ENCODE assay signal across 1 cellular context in the genomic region with DNA sequence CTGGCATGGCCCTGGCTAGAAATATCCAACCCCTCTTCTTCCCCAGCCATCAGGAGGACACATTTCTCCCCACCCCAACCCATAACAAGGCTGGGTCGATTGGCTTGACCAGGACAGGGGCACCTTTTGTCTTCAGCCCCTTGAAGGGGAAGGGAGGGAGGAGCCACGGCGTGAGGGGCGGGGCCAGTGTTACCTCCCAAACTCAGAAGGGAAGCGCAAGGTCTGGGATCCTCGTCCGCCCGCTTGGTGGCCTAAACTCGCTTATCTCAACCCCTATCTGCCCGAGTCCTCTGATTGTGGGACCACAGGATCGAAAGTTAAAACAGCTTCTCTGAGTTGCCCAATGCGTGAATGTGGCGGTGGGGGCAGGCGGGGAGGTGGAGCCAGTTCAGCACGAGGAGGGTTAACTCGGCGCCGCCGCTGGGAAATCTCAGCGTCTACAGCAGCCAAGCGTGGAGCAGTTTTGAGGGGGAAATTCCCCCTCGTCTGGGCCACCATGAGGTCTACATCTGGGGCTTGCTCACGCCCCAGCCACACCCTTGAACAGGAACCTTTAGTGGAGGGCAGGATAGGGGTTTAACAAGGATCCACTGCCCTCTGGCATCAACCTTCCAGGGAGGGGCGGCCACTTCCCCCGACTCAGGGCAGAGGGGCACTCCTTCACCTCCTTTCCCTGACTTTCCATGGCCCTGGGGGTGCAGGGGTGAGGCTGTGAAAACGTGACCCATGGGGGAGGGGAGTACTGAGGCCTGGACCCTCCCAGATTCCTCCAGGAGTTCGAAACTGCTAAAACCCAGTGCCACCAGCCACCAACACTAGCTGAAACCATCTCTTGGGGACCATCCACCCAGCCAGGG.
A peak's percentile ranks its signal among the peaks of the same experiment; 100 is the strongest.
TF ChIP-seq lines count a peak whose summit lies in the region.

No MANE protein-coding gene starts in this region.

TF ChIP-seq in HepG2, 621 proteins besides CTCF, POLR2A, EP300 and RAD21 (continues in another document):
- TF ChIP-seq ZNF678 (CRISPR knock-in tag; IDR thresholded peaks at IDR 0.05) (no peak), POLR2AphosphoS5 (IDR thresholded peaks at IDR 0.05; ENCODE audit: low read depth, low read length) (peak; percentile 58), MAF1 (CRISPR knock-in tag; IDR thresholded peaks at IDR 0.05; ENCODE audit: borderline replicate concordance) (no peak), REXO4 (CRISPR knock-in tag; IDR thresholded peaks at IDR 0.05; ENCODE audit: borderline replicate concordance) (no peak), SP4 (CRISPR knock-in tag; IDR thresholded peaks at IDR 0.05) (peak; percentile 25; the same call in 1 of the 2 replicates), MATR3 (CRISPR knock-in tag; IDR thresholded peaks at IDR 0.05) (no peak), SALL1 (CRISPR knock-in tag; IDR thresholded peaks at IDR 0.05) (peak; percentile 45), ZNF598 (CRISPR knock-in tag; IDR thresholded peaks at IDR 0.05; ENCODE audit: borderline replicate concordance) (no peak), TGIF2 (CRISPR knock-in tag; IDR thresholded peaks at IDR 0.05) (0 out of 2 replicates have a peak, but pooled peaks have one; percentile 40), ZNF30 (CRISPR knock-in tag; IDR thresholded peaks at IDR 0.05) (peak; percentile 45; the same call in 1 of the 2 replicates), NCOA1 (CRISPR knock-in tag; IDR thresholded peaks at IDR 0.05) (no peak), MTA3 (CRISPR knock-in tag; IDR thresholded peaks at IDR 0.05) (no peak), GABPB1 (CRISPR knock-in tag; IDR thresholded peaks at IDR 0.05) (peak; percentile 38; the same call in 1 of the 2 replicates), HOXA3 (CRISPR knock-in tag; IDR thresholded peaks at IDR 0.05) (peak; percentile 8; the same call in 1 of the 2 replicates), KDM5B (CRISPR knock-in tag; IDR thresholded peaks at IDR 0.05; ENCODE audit: borderline replicate concordance) (peak; percentile 45; the same call in 1 of the 2 replicates), RERE (CRISPR knock-in tag; IDR thresholded peaks at IDR 0.05; ENCODE audit: low read depth) (no peak), RFXANK (CRISPR knock-in tag; IDR thresholded peaks at IDR 0.05) (no peak), MYC (CRISPR knock-in tag; IDR thresholded peaks at IDR 0.05; ENCODE audit: borderline replicate concordance) (peak; percentile 76), TAF1 (CRISPR knock-in tag; IDR thresholded peaks at IDR 0.05) (peak; percentile 45; the same call in 1 of the 2 replicates), ZC3H13 (CRISPR knock-in tag; IDR thresholded peaks at IDR 0.05) (0 out of 2 replicates have a peak, but pooled peaks have one; percentile 10), ZNF136 (CRISPR knock-in tag; IDR thresholded peaks at IDR 0.05; ENCODE audit: low read depth) (0 out of 2 replicates have a peak, but pooled peaks have one; percentile 12), HIVEP1 (CRISPR knock-in tag; IDR thresholded peaks at IDR 0.05) (no peak), SYNCRIP (IDR thresholded peaks at IDR 0.05; ENCODE audit: insufficient read depth, low read depth, low read length) (no peak), LCORL (IDR thresholded peaks at IDR 0.05) (no peak), LCORL (CRISPR knock-in tag; IDR thresholded peaks at IDR 0.05) (peak; percentile 72), ZSCAN20 (CRISPR knock-in tag; IDR thresholded peaks at IDR 0.05; ENCODE audit: borderline replicate concordance) (no peak), KMT2B (CRISPR knock-in tag; IDR thresholded peaks at IDR 0.05) (peak; percentile 22; the same call in 1 of the 2 replicates), ZNF570 (CRISPR knock-in tag; IDR thresholded peaks at IDR 0.05; ENCODE audit: borderline replicate concordance) (no peak), HOXA9 (CRISPR knock-in tag; IDR thresholded peaks at IDR 0.05; ENCODE audit: borderline replicate concordance) (no peak), REST (IDR thresholded peaks at IDR 0.05; ENCODE audit: borderline replicate concordance in 1 of 2, low read depth in 1 of 2, low read length in 2 of 2) (0 out of 4 replicates have a peak, but pooled peaks of 1 of the 2 experiments have one; percentile 15), GFI1 (CRISPR knock-in tag; IDR thresholded peaks at IDR 0.05; ENCODE audit: borderline replicate concordance) (peak; percentile 35; the same call in 1 of the 2 replicates), ADNP (CRISPR knock-in tag; IDR thresholded peaks at IDR 0.05) (no peak), SAP130 (CRISPR knock-in tag; IDR thresholded peaks at IDR 0.05; ENCODE audit: low read depth) (peak; percentile 61), TFDP1 (CRISPR knock-in tag; IDR thresholded peaks at IDR 0.05; ENCODE audit: borderline replicate concordance) (0 out of 2 replicates have a peak, but pooled peaks have one; percentile 25), ZNF354B (CRISPR knock-in tag; IDR thresholded peaks at IDR 0.05) (no peak), CEBPG (CRISPR knock-in tag; IDR thresholded peaks at IDR 0.05) (peak; percentile 37; the same call in 1 of the 2 replicates), SRSF1 (optimal IDR thresholded peaks at IDR 0.05; ENCODE audit: low read depth, low read length) (no peak), NONO (IDR thresholded peaks at IDR 0.05) (no peak), NONO (CRISPR knock-in tag; conservative IDR thresholded peaks at IDR 0.05) (no peak), MTF1 (CRISPR knock-in tag; IDR thresholded peaks at IDR 0.05) (no peak), PRMT3 (CRISPR knock-in tag; IDR thresholded peaks at IDR 0.05; ENCODE audit: borderline replicate concordance, low read depth) (no peak), PHB2 (IDR thresholded peaks at IDR 0.05; ENCODE audit: partially characterized antibody) (no peak), ONECUT2 (CRISPR knock-in tag; IDR thresholded peaks at IDR 0.05) (no peak), NR2F2 (IDR thresholded peaks at IDR 0.05; ENCODE audit: borderline replicate concordance, low read depth) (peak; percentile 23; the same call in 1 of the 2 replicates), MLLT10 (CRISPR knock-in tag; IDR thresholded peaks at IDR 0.05) (no peak)
- TF ChIP-seq, protein P1, sequence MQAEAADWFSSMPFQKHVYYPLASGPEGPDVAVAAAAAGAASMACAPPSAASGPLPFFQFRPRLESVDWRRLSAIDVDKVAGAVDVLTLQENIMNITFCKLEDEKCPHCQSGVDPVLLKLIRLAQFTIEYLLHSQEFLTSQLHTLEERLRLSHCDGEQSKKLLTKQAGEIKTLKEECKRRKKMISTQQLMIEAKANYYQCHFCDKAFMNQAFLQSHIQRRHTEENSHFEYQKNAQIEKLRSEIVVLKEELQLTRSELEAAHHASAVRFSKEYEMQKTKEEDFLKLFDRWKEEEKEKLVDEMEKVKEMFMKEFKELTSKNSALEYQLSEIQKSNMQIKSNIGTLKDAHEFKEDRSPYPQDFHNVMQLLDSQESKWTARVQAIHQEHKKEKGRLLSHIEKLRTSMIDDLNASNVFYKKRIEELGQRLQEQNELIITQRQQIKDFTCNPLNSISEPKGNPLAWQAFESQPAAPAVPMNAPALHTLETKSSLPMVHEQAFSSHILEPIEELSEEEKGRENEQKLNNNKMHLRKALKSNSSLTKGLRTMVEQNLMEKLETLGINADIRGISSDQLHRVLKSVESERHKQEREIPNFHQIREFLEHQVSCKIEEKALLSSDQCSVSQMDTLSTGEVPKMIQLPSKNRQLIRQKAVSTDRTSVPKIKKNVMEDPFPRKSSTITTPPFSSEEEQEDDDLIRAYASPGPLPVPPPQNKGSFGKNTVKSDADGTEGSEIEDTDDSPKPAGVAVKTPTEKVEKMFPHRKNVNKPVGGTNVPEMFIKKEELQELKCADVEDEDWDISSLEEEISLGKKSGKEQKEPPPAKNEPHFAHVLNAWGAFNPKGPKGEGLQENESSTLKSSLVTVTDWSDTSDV (CRISPR knock-in tag; IDR thresholded peaks at IDR 0.05), result 0 out of 2 replicates have a peak, but pooled peaks have one; percentile 7
- TF ChIP-seq, protein P2, sequence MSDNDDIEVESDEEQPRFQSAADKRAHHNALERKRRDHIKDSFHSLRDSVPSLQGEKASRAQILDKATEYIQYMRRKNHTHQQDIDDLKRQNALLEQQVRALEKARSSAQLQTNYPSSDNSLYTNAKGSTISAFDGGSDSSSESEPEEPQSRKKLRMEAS (IDR thresholded peaks at IDR 0.05), result peak; percentile 26; the same call in 1 of the 2 replicates
- TF ChIP-seq, protein P3, sequence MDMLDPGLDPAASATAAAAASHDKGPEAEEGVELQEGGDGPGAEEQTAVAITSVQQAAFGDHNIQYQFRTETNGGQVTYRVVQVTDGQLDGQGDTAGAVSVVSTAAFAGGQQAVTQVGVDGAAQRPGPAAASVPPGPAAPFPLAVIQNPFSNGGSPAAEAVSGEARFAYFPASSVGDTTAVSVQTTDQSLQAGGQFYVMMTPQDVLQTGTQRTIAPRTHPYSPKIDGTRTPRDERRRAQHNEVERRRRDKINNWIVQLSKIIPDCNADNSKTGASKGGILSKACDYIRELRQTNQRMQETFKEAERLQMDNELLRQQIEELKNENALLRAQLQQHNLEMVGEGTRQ (IDR thresholded peaks at IDR 0.05; ENCODE audit: low read depth, low read length), result no peak
- TF ChIP-seq, protein P3 (CRISPR knock-in tag; IDR thresholded peaks at IDR 0.05; ENCODE audit: borderline replicate concordance), result peak; percentile 19; the same call in 1 of the 2 replicates
